Comparison of ENCODE assay signal across 9 cellular contexts in genomic region chr2:104856086-104856972, GRCh38.
A peak's percentile ranks its signal among the peaks of the same experiment; 100 is the strongest.
DNase-seq lines count a peak whose midpoint lies in the region; ATAC-seq and TF ChIP-seq lines count a peak whose summit lies in the region.
"Had no signal": no experiment of that assay in that cellular context is flagged by ENCODE, and none has a peak within 500 bp of the region (broad histone marks: within the 10 kb centered on the region; RNA-seq: fewer than 3 reads in every experiment).

No MANE protein-coding gene starts in this region.

- DNase-seq in NCI-H1105 (lab: John Stamatoyannopoulos, UW) (peak; percentile 46), coronary artery (ENCODE audit: low spot score) (no peak), WERI-Rb-1 (no peak)

- peaks cover 12% of the 10 kb centered on the region for H3K4me1 ChIP-seq in neuron (ENCODE audit: insufficient read depth, low read length)

- H3K4me3 ChIP-seq in GM08714 (ENCODE audit: low read length) (peak overlapping the region; percentile 28; the same call in 1 of the 2 replicates), coronary artery (peak overlapping the region; percentile 57), neuron (ENCODE audit: low read length) (peak overlapping the region; percentile 91), WERI-Rb-1 (ENCODE audit: low read depth, low read length) (no peak overlapping the region)
- H3K4me3 ChIP-seq: cardiac muscle cell had no signal

- no peak for ATAC-seq in HG02642 (IDR thresholded peaks at IDR 0.05; ENCODE audit: poor library complexity, unreplicated experiment)
- no peak for ATAC-seq in GM19397 (IDR thresholded peaks at IDR 0.05; ENCODE audit: unreplicated experiment)
- ATAC-seq in GM21737 (IDR thresholded peaks at IDR 0.05; ENCODE audit: unreplicated experiment), result no peak

- TF ChIP-seq CTCF in coronary artery (IDR thresholded peaks at IDR 0.05), result no peak
- TF ChIP-seq CTCF in WERI-Rb-1 (IDR thresholded peaks at IDR 0.05; ENCODE audit: low read depth, low read length), result no peak

- H3K27me3 ChIP-seq in neuron (ENCODE audit: insufficient read depth, low read length), result no peaks in the 10 kb centered on the region
- peaks cover 74% of the 10 kb centered on the region for H3K27me3 ChIP-seq in WERI-Rb-1 (ENCODE audit: insufficient read depth, low read depth, severe bottlenecking)

- no peaks in the 10 kb centered on the region for H3K9me3 ChIP-seq in neuron (ENCODE audit: low read length)
- H3K9me3 ChIP-seq in WERI-Rb-1 (ENCODE audit: severe bottlenecking), result peaks cover 21% of the 10 kb centered on the region

- no peak overlapping the region for H2AFZ ChIP-seq in neuron (ENCODE audit: low read depth, low read length)

- H3K36me3 ChIP-seq in neuron (ENCODE audit: insufficient read depth, low read length) (peaks cover 42% of the 10 kb centered on the region), WERI-Rb-1 (no peaks in the 10 kb centered on the region)
- H3K36me3 ChIP-seq: cardiac muscle cell had no signal

- H3K27ac ChIP-seq in coronary artery (no peak overlapping the region), WERI-Rb-1 (no peak overlapping the region)
- H3K27ac ChIP-seq: cardiac muscle cell had no signal
